27 cellular contexts compared by ENCODE assay signal in genomic region chr4:8254076-8254475, GRCh38. TPM values are rescaled to one million over a fixed set of nuclear protein-coding genes. Genes with fewer than 3 reads are reported as not detected.
"Had no signal": no experiment of that assay in that cellular context is flagged by ENCODE, and none has a peak within 500 bp of the region (broad histone marks: within the 10 kb centered on the region; RNA-seq: fewer than 3 reads in every experiment).

No MANE protein-coding gene starts in this region.

- H3K27me3 ChIP-seq: breast epithelium, MG63, Peyer's patch had no signal

- H3K27ac Mint-ChIP-seq: activated CD4-positive, alpha-beta memory T cell treated with anti-CD3 and anti-CD28 coated beads, Interleukin-2, amount 10 ng/mL, durations not matched to agents 7 days and 5 days; activated CD4-positive, alpha-beta T cell treated with anti-CD3 and anti-CD28 coated beads, Interleukin-2, amount 10 ng/mL, durations not matched to agents 7 days and 5 days; activated T-helper 2 cell treated with anti-CD3 and anti-CD28 coated beads, Interferon-gamma antibody, Interleukin-2, Interleukin-4, amounts not matched to agents 10 μg/mL and 5 μg/mL and 100 μg/mL, durations not matched to agents 14 hours and 24 hours and 36 hours had no signal

- H3K36me3 ChIP-seq: breast epithelium, MG63, Peyer's patch had no signal

- H3K9me3 ChIP-seq: breast epithelium, MG63, Peyer's patch, SK-N-SH had no signal

- H3K27ac ChIP-seq: Peyer's patch, VCaP had no signal

- DNase-seq: activated CD4-positive, alpha-beta memory T cell treated with anti-CD3 and anti-CD28 coated beads, Interleukin-2, amount 10 ng/mL, durations not matched to agents 7 days and 5 days; activated CD4-positive, alpha-beta T cell treated with anti-CD3 and anti-CD28 coated beads, Interleukin-2, amount 10 ng/mL, durations not matched to agents 7 days and 5 days; activated CD4-positive, CD25-positive, alpha-beta regulatory T cell; activated gamma-delta T cell treated with Interleukin-2 at 50 U/mL for 16 hours; activated naive CD4-positive, alpha-beta T cell treated with anti-CD3 and anti-CD28 coated beads, Interleukin-2, amount 50 U/mL, for 16 hours; activated T-cell treated with anti-CD3 and anti-CD28 coated beads for 4 hours; activated T-cell treated with anti-CD3 and anti-CD28 coated beads, Interleukin-2, amount 50 U/mL, for 48 hours; aorta; KG1; MG63; NCI-H1105; NCI-H1436; NCI-H1694 treated with DMSO at 0.1 percent for 48 hours; NCI-H2029 treated with DMSO at 0.1 percent for 48 hours; NCI-H345; NCI-H510A; NCI-H69; NK-92 treated with Interleukin-12 subunit alpha and Interleukin-12 subunit beta, amount 100 ng/mL, for 24 hours; Peyer's patch; SK-N-SH; T-helper 1 cell had no signal

- H3K4me3 ChIP-seq: breast epithelium, MG63, Peyer's patch had no signal

- H3K9ac ChIP-seq: SK-N-SH had no signal

- H3K4me1 Mint-ChIP-seq: activated CD4-positive, alpha-beta memory T cell treated with anti-CD3 and anti-CD28 coated beads, Interleukin-2, amount 10 ng/mL, durations not matched to agents 7 days and 5 days; activated CD4-positive, alpha-beta T cell treated with anti-CD3 and anti-CD28 coated beads, Interleukin-2, amount 10 ng/mL, durations not matched to agents 7 days and 5 days; IgD-negative memory B cell had no signal

- H3K4me3 Mint-ChIP-seq: activated CD4-positive, alpha-beta memory T cell treated with anti-CD3 and anti-CD28 coated beads, Interleukin-2, amount 10 ng/mL, durations not matched to agents 7 days and 5 days; activated CD4-positive, alpha-beta T cell treated with anti-CD3 and anti-CD28 coated beads, Interleukin-2, amount 10 ng/mL, durations not matched to agents 7 days and 5 days had no signal

- H3K27me3 Mint-ChIP-seq: activated CD4-positive, alpha-beta memory T cell treated with anti-CD3 and anti-CD28 coated beads, Interleukin-2, amount 10 ng/mL, durations not matched to agents 7 days and 5 days had no signal

- H3K9me3 Mint-ChIP-seq: activated CD4-positive, alpha-beta memory T cell treated with anti-CD3 and anti-CD28 coated beads, Interleukin-2, amount 10 ng/mL, durations not matched to agents 7 days and 5 days; activated CD4-positive, alpha-beta T cell treated with anti-CD3 and anti-CD28 coated beads, Interleukin-2, amount 10 ng/mL, durations not matched to agents 7 days and 5 days; activated T-helper 2 cell treated with anti-CD3 and anti-CD28 coated beads, Interferon-gamma antibody, Interleukin-2, Interleukin-4, amounts not matched to agents 10 μg/mL and 5 μg/mL and 100 μg/mL, durations not matched to agents 14 hours and 24 hours and 36 hours had no signal

- H3K4me2 ChIP-seq: SK-N-SH had no signal

- H3K36me3 Mint-ChIP-seq: IgD-negative memory B cell had no signal

- H3K4me1 ChIP-seq: breast epithelium, Peyer's patch had no signal

RNA-seq across cellular contexts. Expression of gene HTRA3, which starts 15.5 kb away (rescaled TPM):
- total RNA-seq: activated CD4-positive, alpha-beta memory T cell treated with anti-CD3 and anti-CD28 coated beads, Interleukin-2, amount 10 ng/mL, durations not matched to agents 7 days and 5 days; activated CD4-positive, alpha-beta T cell treated with anti-CD3 and anti-CD28 coated beads, Interleukin-2, amount 10 ng/mL, durations not matched to agents 7 days and 5 days; activated CD8-positive, alpha-beta memory T cell treated with anti-CD3 and anti-CD28 coated beads for 36 hours; T-helper 2 cell treated with Interferon-gamma antibody and Interleukin-4, amounts not matched to agents 100 ng/mL and 5 ng/mL, for 36 hours had no signal
- polyA plus RNA-seq: IgD-negative memory B cell had no signal
